ENCODE assay signal across 1 cellular context in the genomic region with DNA sequence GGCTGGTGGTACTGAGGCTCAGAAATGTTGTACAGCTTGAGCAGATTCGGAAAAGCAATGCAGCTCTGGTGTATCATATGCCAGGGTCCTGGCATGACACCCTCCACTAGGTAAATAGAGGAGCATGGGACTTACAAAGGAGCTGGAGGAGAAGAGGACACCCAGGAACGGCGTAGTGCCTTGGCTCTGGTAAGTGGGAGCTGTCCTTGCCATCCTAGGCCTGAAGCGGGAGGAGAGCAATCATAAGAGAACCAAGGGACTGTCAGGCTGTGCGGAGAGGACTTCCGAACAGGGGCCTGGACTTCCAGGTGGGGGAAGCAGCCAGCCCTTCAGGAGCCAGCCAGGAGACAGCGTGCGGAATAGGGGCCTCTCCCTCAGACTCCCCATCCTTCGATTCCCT.
TF ChIP-seq lines count a peak whose summit lies in the region.

No MANE protein-coding gene starts in this region.

TF ChIP-seq in GM23338, 12 proteins besides CTCF, POLR2A, EP300 and RAD21 (continued from another document):
- TF ChIP-seq, protein P1, sequence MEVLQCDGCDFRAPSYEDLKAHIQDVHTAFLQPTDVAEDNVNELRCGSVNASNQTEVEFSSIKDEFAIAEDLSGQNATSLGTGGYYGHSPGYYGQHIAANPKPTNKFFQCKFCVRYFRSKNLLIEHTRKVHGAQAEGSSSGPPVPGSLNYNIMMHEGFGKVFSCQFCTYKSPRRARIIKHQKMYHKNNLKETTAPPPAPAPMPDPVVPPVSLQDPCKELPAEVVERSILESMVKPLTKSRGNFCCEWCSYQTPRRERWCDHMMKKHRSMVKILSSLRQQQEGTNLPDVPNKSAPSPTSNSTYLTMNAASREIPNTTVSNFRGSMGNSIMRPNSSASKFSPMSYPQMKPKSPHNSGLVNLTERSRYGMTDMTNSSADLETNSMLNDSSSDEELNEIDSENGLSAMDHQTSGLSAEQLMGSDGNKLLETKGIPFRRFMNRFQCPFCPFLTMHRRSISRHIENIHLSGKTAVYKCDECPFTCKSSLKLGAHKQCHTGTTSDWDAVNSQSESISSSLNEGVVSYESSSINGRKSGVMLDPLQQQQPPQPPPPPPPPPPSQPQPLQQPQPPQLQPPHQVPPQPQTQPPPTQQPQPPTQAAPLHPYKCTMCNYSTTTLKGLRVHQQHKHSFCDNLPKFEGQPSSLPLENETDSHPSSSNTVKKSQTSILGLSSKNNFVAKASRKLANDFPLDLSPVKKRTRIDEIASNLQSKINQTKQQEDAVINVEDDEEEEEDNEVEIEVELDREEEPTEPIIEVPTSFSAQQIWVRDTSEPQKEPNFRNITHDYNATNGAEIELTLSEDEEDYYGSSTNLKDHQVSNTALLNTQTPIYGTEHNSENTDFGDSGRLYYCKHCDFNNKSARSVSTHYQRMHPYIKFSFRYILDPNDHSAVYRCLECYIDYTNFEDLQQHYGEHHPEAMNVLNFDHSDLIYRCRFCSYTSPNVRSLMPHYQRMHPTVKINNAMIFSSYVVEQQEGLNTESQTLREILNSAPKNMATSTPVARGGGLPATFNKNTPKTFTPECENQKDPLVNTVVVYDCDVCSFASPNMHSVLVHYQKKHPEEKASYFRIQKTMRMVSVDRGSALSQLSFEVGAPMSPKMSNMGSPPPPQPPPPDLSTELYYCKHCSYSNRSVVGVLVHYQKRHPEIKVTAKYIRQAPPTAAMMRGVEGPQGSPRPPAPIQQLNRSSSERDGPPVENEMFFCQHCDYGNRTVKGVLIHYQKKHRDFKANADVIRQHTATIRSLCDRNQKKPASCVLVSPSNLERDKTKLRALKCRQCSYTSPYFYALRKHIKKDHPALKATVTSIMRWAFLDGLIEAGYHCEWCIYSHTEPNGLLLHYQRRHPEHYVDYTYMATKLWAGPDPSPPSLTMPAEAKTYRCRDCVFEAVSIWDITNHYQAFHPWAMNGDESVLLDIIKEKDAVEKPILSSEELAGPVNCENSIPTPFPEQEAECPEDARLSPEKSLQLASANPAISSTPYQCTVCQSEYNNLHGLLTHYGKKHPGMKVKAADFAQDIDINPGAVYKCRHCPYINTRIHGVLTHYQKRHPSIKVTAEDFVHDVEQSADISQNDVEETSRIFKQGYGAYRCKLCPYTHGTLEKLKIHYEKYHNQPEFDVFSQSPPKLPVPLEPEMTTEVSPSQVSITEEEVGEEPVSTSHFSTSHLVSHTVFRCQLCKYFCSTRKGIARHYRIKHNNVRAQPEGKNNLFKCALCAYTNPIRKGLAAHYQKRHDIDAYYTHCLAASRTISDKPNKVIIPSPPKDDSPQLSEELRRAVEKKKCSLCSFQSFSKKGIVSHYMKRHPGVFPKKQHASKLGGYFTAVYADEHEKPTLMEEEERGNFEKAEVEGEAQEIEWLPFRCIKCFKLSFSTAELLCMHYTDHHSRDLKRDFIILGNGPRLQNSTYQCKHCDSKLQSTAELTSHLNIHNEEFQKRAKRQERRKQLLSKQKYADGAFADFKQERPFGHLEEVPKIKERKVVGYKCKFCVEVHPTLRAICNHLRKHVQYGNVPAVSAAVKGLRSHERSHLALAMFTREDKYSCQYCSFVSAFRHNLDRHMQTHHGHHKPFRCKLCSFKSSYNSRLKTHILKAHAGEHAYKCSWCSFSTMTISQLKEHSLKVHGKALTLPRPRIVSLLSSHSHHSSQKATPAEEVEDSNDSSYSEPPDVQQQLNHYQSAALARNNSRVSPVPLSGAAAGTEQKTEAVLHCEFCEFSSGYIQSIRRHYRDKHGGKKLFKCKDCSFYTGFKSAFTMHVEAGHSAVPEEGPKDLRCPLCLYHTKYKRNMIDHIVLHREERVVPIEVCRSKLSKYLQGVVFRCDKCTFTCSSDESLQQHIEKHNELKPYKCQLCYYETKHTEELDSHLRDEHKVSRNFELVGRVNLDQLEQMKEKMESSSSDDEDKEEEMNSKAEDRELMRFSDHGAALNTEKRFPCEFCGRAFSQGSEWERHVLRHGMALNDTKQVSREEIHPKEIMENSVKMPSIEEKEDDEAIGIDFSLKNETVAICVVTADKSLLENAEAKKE (CRISPR knock-in tag; IDR thresholded peaks at IDR 0.05): no peak
- TF ChIP-seq EZH2 (IDR thresholded peaks at IDR 0.05; ENCODE audit: low read depth, unreplicated experiment) (no peak), EZH2phosphoT487 (IDR thresholded peaks at IDR 0.05; ENCODE audit: unreplicated experiment) (no peak), REST (IDR thresholded peaks at IDR 0.05; ENCODE audit: unreplicated experiment) (no peak), CREB1 (CRISPR knock-in tag; IDR thresholded peaks at IDR 0.05; ENCODE audit: low read depth) (no peak), POLR2AphosphoS5 (IDR thresholded peaks at IDR 0.05; ENCODE audit: low read depth) (no peak), JUNB (IDR thresholded peaks at IDR 0.05; ENCODE audit: unreplicated experiment) (no peak)
